Comparison of ENCODE assay signal across 22 cellular contexts in the genomic region with DNA sequence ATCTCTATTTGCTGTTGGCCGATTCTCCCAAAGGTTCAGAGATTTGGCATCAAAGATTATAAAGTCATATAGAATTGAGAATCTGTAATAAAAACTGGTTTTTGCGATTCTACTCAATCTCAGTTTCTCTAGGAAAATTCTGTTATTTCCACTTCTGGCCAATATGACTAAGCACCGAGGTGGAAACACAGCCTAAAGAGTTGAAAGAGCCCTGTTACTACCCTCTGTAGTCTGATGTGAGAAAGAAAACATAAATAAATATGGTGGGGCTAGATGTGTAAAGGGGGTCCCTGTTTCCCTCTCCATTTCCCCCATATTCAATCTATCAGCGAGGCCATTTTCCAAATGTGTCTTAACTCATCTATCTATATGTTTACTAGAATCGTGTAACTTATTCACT.
DNase-seq lines count a peak whose midpoint lies in the region; ATAC-seq and TF ChIP-seq lines count a peak whose summit lies in the region.
"Had no signal": no experiment of that assay in that cellular context is flagged by ENCODE, and none has a peak within 500 bp of the region (broad histone marks: within the 10 kb centered on the region; RNA-seq: fewer than 3 reads in every experiment).

No MANE protein-coding gene starts in this region.

- peak overlapping the region; percentile 99 for H3K4me2 ChIP-seq in KMS-11
- peak overlapping the region; percentile 91 for H3K4me2 ChIP-seq in OCI-LY3 (ENCODE audit: low read length)
- H3K4me2 ChIP-seq: GM23338 had no signal

- no peaks in the 10 kb centered on the region for H3K9me3 ChIP-seq in OCI-LY3 (ENCODE audit: insufficient read depth, low read length)
- H3K9me3 ChIP-seq: BE2C had no signal

- H3K9ac ChIP-seq in KMS-11 = peak overlapping the region; percentile 59; the same call in 1 of the 2 replicates
- H3K9ac ChIP-seq in OCI-LY3 (ENCODE audit: low read length) = peak overlapping the region; percentile 94; the same call in 1 of the 2 replicates

- H3K4me3 Mint-ChIP-seq in activated T-cell treated with anti-CD3 and anti-CD28 coated beads, Interleukin-2, amount 50 U/mL, for 72 hours = peak overlapping the region in 1 of 2 donors; percentile 47
- H3K4me3 Mint-ChIP-seq in activated T-cell treated with anti-CD3 and anti-CD28 coated beads, Interleukin-2, amount 50 U/mL, for 4 hours = no peak overlapping the region
- H3K4me3 Mint-ChIP-seq in stimulated activated memory B cell treated with anti-CD40 and anti-IgM and Interleukin-4, amounts not matched to agents 10 μg/mL and 1 μg/mL and 100 μg/mL, for 72 hours = no peak overlapping the region
- H3K4me3 Mint-ChIP-seq: CD4-positive, CD25-positive, alpha-beta regulatory T cell; CD8-positive, alpha-beta memory T cell; GM23338 had no signal

- peak overlapping the region; percentile 99 for H3K27ac ChIP-seq in KMS-11
- peak overlapping the region; percentile 100 for H3K27ac ChIP-seq in OCI-LY3 (ENCODE audit: low read length)
- H3K27ac ChIP-seq: HL-60 had no signal

- peak overlapping the region; percentile 36 for H3K27ac Mint-ChIP-seq in activated T-cell treated with anti-CD3 and anti-CD28 coated beads, Interleukin-2, amount 50 U/mL, for 72 hours
- H3K27ac Mint-ChIP-seq in stimulated activated memory B cell treated with anti-CD40 and anti-IgM and Interleukin-4, amounts not matched to agents 10 μg/mL and 1 μg/mL and 100 μg/mL, for 72 hours = peak overlapping the region; percentile 9
- H3K27ac Mint-ChIP-seq: GM23338 had no signal

- TF ChIP-seq CTCF in KMS-11 (conservative IDR thresholded peaks at IDR 0.05; ENCODE audit: low read depth, low read length) (no peak), OCI-LY3 (IDR thresholded peaks at IDR 0.05; ENCODE audit: low read depth, low read length) (no peak)

- H3K27me3 Mint-ChIP-seq in activated T-cell treated with anti-CD3 and anti-CD28 coated beads, Interleukin-2, amount 50 U/mL, for 72 hours (ENCODE audit: low read depth) = no peaks in the 10 kb centered on the region
- H3K27me3 Mint-ChIP-seq in activated T-cell treated with anti-CD3 and anti-CD28 coated beads, Interleukin-2, amount 50 U/mL, for 4 hours (ENCODE audit: low read depth) = no peaks in the 10 kb centered on the region
- no peaks in the 10 kb centered on the region for H3K27me3 Mint-ChIP-seq in stimulated activated memory B cell treated with anti-CD40 and anti-IgM and Interleukin-4, amounts not matched to agents 10 μg/mL and 1 μg/mL and 100 μg/mL, for 72 hours
- H3K27me3 Mint-ChIP-seq: CD4-positive, CD25-positive, alpha-beta regulatory T cell had no signal

- peaks cover under 1 to 3% of the 10 kb centered on the region in 2 donors for H3K9me3 Mint-ChIP-seq in activated T-cell treated with anti-CD3 and anti-CD28 coated beads, Interleukin-2, amount 50 U/mL, for 72 hours
- peaks cover 2% of the 10 kb centered on the region for H3K9me3 Mint-ChIP-seq in activated T-cell treated with anti-CD3 and anti-CD28 coated beads, Interleukin-2, amount 50 U/mL, for 4 hours
- no peaks in the 10 kb centered on the region for H3K9me3 Mint-ChIP-seq in stimulated activated memory B cell treated with anti-CD40 and anti-IgM and Interleukin-4, amounts not matched to agents 10 μg/mL and 1 μg/mL and 100 μg/mL, for 72 hours
- H3K9me3 Mint-ChIP-seq: CD4-positive, CD25-positive, alpha-beta regulatory T cell; CD8-positive, alpha-beta memory T cell; GM23338 had no signal

- no peak overlapping the region for H2AFZ ChIP-seq in KMS-11 (ENCODE audit: low read depth)
- H2AFZ ChIP-seq in OCI-LY3 (ENCODE audit: low read depth, low read length) = no peak overlapping the region
- H2AFZ ChIP-seq: GM23338 had no signal

- peaks cover 70% of the 10 kb centered on the region for H3K4me1 Mint-ChIP-seq in activated T-cell treated with anti-CD3 and anti-CD28 coated beads, Interleukin-2, amount 50 U/mL, for 72 hours (ENCODE audit: low read depth)
- peaks cover 49% of the 10 kb centered on the region for H3K4me1 Mint-ChIP-seq in activated T-cell treated with anti-CD3 and anti-CD28 coated beads, Interleukin-2, amount 50 U/mL, for 4 hours (ENCODE audit: low read depth)
- peaks cover 40% of the 10 kb centered on the region for H3K4me1 Mint-ChIP-seq in stimulated activated memory B cell treated with anti-CD40 and anti-IgM and Interleukin-4, amounts not matched to agents 10 μg/mL and 1 μg/mL and 100 μg/mL, for 72 hours

- peaks cover 64% of the 10 kb centered on the region for H3K4me1 ChIP-seq in KMS-11 (ENCODE audit: low read depth, poor library complexity, severe bottlenecking)
- peaks cover 72% of the 10 kb centered on the region for H3K4me1 ChIP-seq in OCI-LY3 (ENCODE audit: low read length)
- H3K4me1 ChIP-seq: BE2C had no signal

- ATAC-seq in activated T-cell treated with anti-CD3 and anti-CD28 coated beads, Interleukin-2, amount 50 U/mL, for 72 hours (replicated peaks in 1 of 2) = no peak
- ATAC-seq in activated T-cell treated with anti-CD3 and anti-CD28 coated beads, Interleukin-2, amount 50 U/mL, for 4 hours = no peak
- ATAC-seq in stimulated activated memory B cell treated with anti-CD40 and anti-IgM and Interleukin-4, amounts not matched to agents 10 μg/mL and 1 μg/mL and 100 μg/mL, for 72 hours = no peak
- ATAC-seq in HG02970 (IDR thresholded peaks at IDR 0.05; ENCODE audit: low FRiP score, unreplicated experiment) = no peak
- ATAC-seq: GM12878, GM23338 had no signal

- H3K27me3 ChIP-seq in KMS-11 (ENCODE audit: insufficient read depth, low read depth) (no peaks in the 10 kb centered on the region), OCI-LY3 (ENCODE audit: low read depth, low read length) (no peaks in the 10 kb centered on the region)
- H3K27me3 ChIP-seq: BE2C had no signal

- H3K36me3 Mint-ChIP-seq in activated T-cell treated with anti-CD3 and anti-CD28 coated beads, Interleukin-2, amount 50 U/mL, for 72 hours (ENCODE audit: insufficient read depth in 2 of 2) = peaks cover 1 to 6% of the 10 kb centered on the region in 2 donors
- H3K36me3 Mint-ChIP-seq in activated T-cell treated with anti-CD3 and anti-CD28 coated beads, Interleukin-2, amount 50 U/mL, for 4 hours (ENCODE audit: insufficient read depth) = peaks cover 1% of the 10 kb centered on the region
- peaks cover 9% of the 10 kb centered on the region for H3K36me3 Mint-ChIP-seq in stimulated activated memory B cell treated with anti-CD40 and anti-IgM and Interleukin-4, amounts not matched to agents 10 μg/mL and 1 μg/mL and 100 μg/mL, for 72 hours
- H3K36me3 Mint-ChIP-seq: CD8-positive, alpha-beta memory T cell had no signal

- H4K20me1 ChIP-seq in KMS-11 (ENCODE audit: insufficient read depth) = no peaks in the 10 kb centered on the region
- no peaks in the 10 kb centered on the region for H4K20me1 ChIP-seq in OCI-LY3 (ENCODE audit: insufficient read depth, low read length)

- no peaks in the 10 kb centered on the region for H3K36me3 ChIP-seq in KMS-11 (ENCODE audit: insufficient read depth)
- no peaks in the 10 kb centered on the region for H3K36me3 ChIP-seq in OCI-LY3 (replicated peaks; ENCODE audit: low read depth, low read length)
- H3K36me3 ChIP-seq: BE2C had no signal

- H3K79me2 ChIP-seq in KMS-11 (ENCODE audit: insufficient read depth, low read depth) (peaks cover 33% of the 10 kb centered on the region), OCI-LY3 (ENCODE audit: low read length) (peaks cover 15% of the 10 kb centered on the region)

- H3K4me3 ChIP-seq in KMS-11 (IDR thresholded peaks at IDR 0.05; ENCODE audit: insufficient read depth, low read depth, low read length) (no peak overlapping the region), OCI-LY3 (ENCODE audit: low read length) (peak overlapping the region; percentile 80)
- H3K4me3 ChIP-seq: GM12878, GM23338 had no signal

- no peak for DNase-seq in activated T-cell treated with anti-CD3 and anti-CD28 coated beads, Interleukin-2, amount 50 U/mL, for 72 hours
- no peak for DNase-seq in activated T-cell treated with anti-CD3 and anti-CD28 coated beads, Interleukin-2, amount 50 U/mL, for 4 hours
- DNase-seq in OCI-M2 (lab: John Stamatoyannopoulos, UW; ENCODE audit: unreplicated experiment) = no peak
- DNase-seq in central memory CD4-positive, alpha-beta T cell = no peak
- DNase-seq: ACHN; BE2C; CD4-positive, CD25-positive, alpha-beta regulatory T cell; CD8-positive, alpha-beta memory T cell; COR-L47; DMS 273 treated with DMSO at 0.1 percent for 48 hours; DMS53; DND-41; EL; HCEC 1CT; IMR-90 had no signal
